In genomic region chr9:119556129-119556875, GRCh38 we compare ENCODE assay signal across 8 cellular contexts.
A peak's percentile ranks its signal among the peaks of the same experiment; 100 is the strongest.
DNase-seq lines count a peak whose midpoint lies in the region; ATAC-seq and TF ChIP-seq lines count a peak whose summit lies in the region.

No MANE protein-coding gene starts in this region.

- peak overlapping the region; percentile 72 for H3K9ac ChIP-seq in adipocyte (ENCODE audit: low read length)

- TF ChIP-seq CTCF in PC-9 (conservative IDR thresholded peaks at IDR 0.05) (peak; percentile 81), left ventricle myocardium inferior (IDR thresholded peaks at IDR 0.05; ENCODE audit: borderline replicate concordance) (peak; percentile 96)

- peak; percentile 20 for DNase-seq in GDM1 (lab: John Stamatoyannopoulos, UW)
- DNase-seq in Jurkat, Clone E6-1 (ENCODE audit: low read depth, low spot score), result peak; percentile 27
- DNase-seq in PC-9, result peak in 1 of 2 experiments; percentile 54
- DNase-seq in adipocyte (ENCODE audit: low read depth), result peak; percentile 83
- peak; percentile 66 for DNase-seq in left ventricle myocardium inferior
- peak; percentile 92 for DNase-seq in posterior vena cava (ENCODE audit: low spot score)
- no peak for DNase-seq in 8988T

- intact Hi-C loops in PC-9 (cut with micrococcal nuclease; ENCODE audit: unreplicated experiment), result loop anchor here (5.0 to 10.0 kb wide), 2 partner anchors 411 to 422 kb away; no protein-coding TSS in a partner anchor
- intact Hi-C loops in left ventricle myocardium inferior (cut with micrococcal nuclease), result loop anchor here (5.0 kb wide), 1 partner anchor 411 kb away; no protein-coding TSS in a partner anchor
- intact Hi-C loops in posterior vena cava (cut with DNase I), result loop anchor here in 1 of 2 donors (10.0 kb wide), 1 partner anchor 408 kb away; no protein-coding TSS in a partner anchor

- no peaks in the 10 kb centered on the region; the same call in 1 of the 2 replicates for H4K20me1 ChIP-seq in PC-9 (ENCODE audit: insufficient read depth)

- no peaks in the 10 kb centered on the region; the same call in 1 of the 2 replicates for H3K9me2 ChIP-seq in PC-9 (ENCODE audit: insufficient read depth)

- H2AFZ ChIP-seq in PC-9, result no peak overlapping the region

- H3F3A ChIP-seq in PC-9 (ENCODE audit: insufficient read depth, low read depth), result no peaks in the 10 kb centered on the region

- H3K4me2 ChIP-seq in PC-9, result peak overlapping the region; percentile 15

- H3K27ac ChIP-seq in PC-9, result no peak overlapping the region
- no peak overlapping the region for H3K27ac ChIP-seq in left ventricle myocardium inferior (replicated peaks)

- H3K79me2 ChIP-seq in PC-9 (ENCODE audit: low read depth), result no peaks in the 10 kb centered on the region

- CTCF ChIA-PET in PC-9 (lab: Charles Lee), result no interaction called here

- H3K36me3 ChIP-seq in PC-9 (ENCODE audit: low read depth) (no peaks in the 10 kb centered on the region), adipocyte (ENCODE audit: control insufficient read depth, insufficient read depth, low read length, severe bottlenecking) (no peaks in the 10 kb centered on the region), left ventricle myocardium inferior (no peaks in the 10 kb centered on the region)

- H3K4me1 ChIP-seq in PC-9 (replicated peaks; ENCODE audit: insufficient read depth) (no peaks in the 10 kb centered on the region), adipocyte (ENCODE audit: control insufficient read depth, insufficient read depth, low read length) (peaks cover 9% of the 10 kb centered on the region), left ventricle myocardium inferior (peaks cover 9% of the 10 kb centered on the region)

- no peak overlapping the region for H3K4me3 ChIP-seq in Jurkat, Clone E6-1 (ENCODE audit: low read length)
- no peak overlapping the region for H3K4me3 ChIP-seq in PC-9
- peak overlapping the region; percentile 58 for H3K4me3 ChIP-seq in adipocyte (ENCODE audit: low read length)
- peak overlapping the region; percentile 54 for H3K4me3 ChIP-seq in left ventricle myocardium inferior

- POLR2A ChIA-PET in PC-9 (lab: Charles Lee; ENCODE audit: unreplicated experiment), result no interaction called here

- ATAC-seq in GM21786 (IDR thresholded peaks at IDR 0.05; ENCODE audit: unreplicated experiment), result peak; percentile 96

- BruUV-seq in PC-9 (replicated peaks; lab: Mats Ljungman, UMichigan), result no TSS peak

- no peaks in the 10 kb centered on the region for H3K9me3 ChIP-seq in PC-9 (ENCODE audit: insufficient read depth, low read depth)
- H3K9me3 ChIP-seq in adipocyte (ENCODE audit: control insufficient read depth, low read length), result no peaks in the 10 kb centered on the region
- H3K9me3 ChIP-seq in left ventricle myocardium inferior (replicated peaks), result no peaks in the 10 kb centered on the region

- H3K27me3 ChIP-seq in PC-9 (ENCODE audit: insufficient read depth, low read depth), result no peaks in the 10 kb centered on the region
- peaks cover 4% of the 10 kb centered on the region for H3K27me3 ChIP-seq in adipocyte (replicated peaks; ENCODE audit: control insufficient read depth, insufficient read depth, low read length)
- peaks cover 34% of the 10 kb centered on the region for H3K27me3 ChIP-seq in left ventricle myocardium inferior (ENCODE audit: low read depth)

Comparison
In these comparisons a context has a peak if more than half of its experiments do, and no peak if none do; other contexts are left out.
1. H3K4me3 ChIP-seq: peak in adipocyte (single experiment) and left ventricle myocardium inferior (single experiment); none in Jurkat, Clone E6-1 (single experiment) and PC-9 (single experiment).